In the genomic region with DNA sequence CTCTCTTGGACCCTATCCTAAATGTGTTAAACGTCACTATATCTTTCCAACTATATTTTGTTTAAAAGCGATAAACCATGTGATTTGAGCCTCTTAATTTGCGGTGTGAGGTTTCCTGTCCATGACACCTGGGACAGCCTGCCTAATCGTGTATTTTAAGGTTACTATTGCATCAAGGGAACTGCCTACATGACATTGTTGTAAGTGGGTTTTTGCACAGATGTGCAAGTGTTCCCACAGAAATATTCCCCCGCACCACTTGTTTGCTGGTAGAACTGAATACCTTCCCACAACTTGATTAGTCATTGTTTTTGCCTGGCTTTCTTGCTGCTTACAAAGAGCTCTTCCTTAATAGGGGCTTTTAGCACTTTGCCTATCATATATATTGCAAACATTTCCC, we compare ENCODE assay signal across 24 cellular contexts. TPM values are rescaled to one million over a fixed set of nuclear protein-coding genes. Genes with fewer than 3 reads are reported as not detected.
DNase-seq lines count a peak whose midpoint lies in the region; ATAC-seq and TF ChIP-seq lines count a peak whose summit lies in the region.
"Had no signal": no experiment of that assay in that cellular context is flagged by ENCODE, and none has a peak within 500 bp of the region (broad histone marks: within the 10 kb centered on the region; RNA-seq: fewer than 3 reads in every experiment).

No MANE protein-coding gene starts in this region.

- WGBS in gastroesophageal sphincter (ENCODE audit: low coverage in 1 of 2), 2 donors, result 59 to 63% methylated on average over 5 of the region's 5 CpGs

- peak; percentile 49 for ATAC-seq in GM18511 (IDR thresholded peaks at IDR 0.05; ENCODE audit: unreplicated experiment)
- ATAC-seq in HG02678 (IDR thresholded peaks at IDR 0.05; ENCODE audit: unreplicated experiment), result peak; percentile 55
- ATAC-seq in gastroesophageal sphincter, result no peak
- ATAC-seq: left lung, mucosa of descending colon had no signal

- peaks cover 6% of the 10 kb centered on the region for H3K27me3 Mint-ChIP-seq in chondrocyte (ENCODE audit: low read depth)

- no peaks in the 10 kb centered on the region for H3K36me3 Mint-ChIP-seq in chondrocyte (ENCODE audit: low read depth)

- peaks cover under 1% of the 10 kb centered on the region for H3K27me3 ChIP-seq in gastroesophageal sphincter

- TF ChIP-seq EP300 in gastroesophageal sphincter (IDR thresholded peaks at IDR 0.05), result no peak

- H3K27ac ChIP-seq in gastroesophageal sphincter, result no peak overlapping the region
- H3K27ac ChIP-seq: left lung, tibial artery, VCaP had no signal

- peak; percentile 31 for DNase-seq in RPMI8226
- DNase-seq in kidney glomerular epithelial cell (lab: John Stamatoyannopoulos, UW), result peak; percentile 18
- no peak for DNase-seq in DMS79 (lab: John Stamatoyannopoulos, UW)
- DNase-seq in chondrocyte (ENCODE audit: low spot score), result no peak
- DNase-seq in midbrain (lab: John Stamatoyannopoulos, UW), result no peak
- DNase-seq: activated CD4-positive, alpha-beta T cell treated with anti-CD3 and anti-CD28 coated beads, Interleukin-2, amount 50 U/mL, for 48 hours; activated naive CD4-positive, alpha-beta T cell treated with anti-CD3 and anti-CD28 coated beads, Interleukin-2, amount 50 U/mL, for 16 hours; activated T-cell treated with anti-CD3 and anti-CD28 coated beads, Interleukin-2, amount 50 U/mL, for 1 hour; foreskin melanocyte; Karpas-422; left lung; mucosa of descending colon; NCI-H1436 treated with DMSO at 0.1 percent for 48 hours; stimulated activated naive B cell treated with anti-CD40 and anti-IgM and Interleukin-4, amounts not matched to agents 10 μg/mL and 1 μg/mL and 100 μg/mL, for 72 hours; T-helper 1 cell; tibial artery had no signal

- H3K9me3 Mint-ChIP-seq in chondrocyte (ENCODE audit: low read depth), result no peaks in the 10 kb centered on the region
- H3K9me3 Mint-ChIP-seq: dendritic cell treated with granulocyte-macrophage colony-stimulating factor and Interleukin-4, amounts not matched to agents 40 ng/mL and 50 ng/mL, for 4 days; stimulated activated naive B cell treated with anti-CD40 and anti-IgM and Interleukin-4, amounts not matched to agents 10 μg/mL and 1 μg/mL and 100 μg/mL, for 72 hours had no signal

- H3K27ac Mint-ChIP-seq in chondrocyte (ENCODE audit: unreplicated experiment), result no peak overlapping the region
- H3K27ac Mint-ChIP-seq: B cell; brain; dendritic cell treated with granulocyte-macrophage colony-stimulating factor and Interleukin-4, amounts not matched to agents 40 ng/mL and 50 ng/mL, for 4 days; stimulated activated naive B cell treated with anti-CD40 and anti-IgM and Interleukin-4, amounts not matched to agents 10 μg/mL and 1 μg/mL and 100 μg/mL, for 72 hours had no signal

- no peak for TF ChIP-seq CTCF in gastroesophageal sphincter (IDR thresholded peaks at IDR 0.05)
- TF ChIP-seq CTCF in chondrocyte (IDR thresholded peaks at IDR 0.05), result no peak

- H3K4me1 Mint-ChIP-seq in chondrocyte (ENCODE audit: low read depth), result peaks cover 7% of the 10 kb centered on the region

- peaks cover 0 to 3% (median 0%) of the 10 kb centered on the region in 3 donors for H3K9me3 ChIP-seq in gastroesophageal sphincter
- H3K9me3 ChIP-seq: HAP-1, left lung, mucosa of descending colon, tibial artery had no signal

- no peak overlapping the region for H3K4me3 ChIP-seq in gastroesophageal sphincter
- H3K4me3 ChIP-seq: HAP-1, left lung, mucosa of descending colon, tibial artery had no signal

- no peak overlapping the region for H3K4me3 Mint-ChIP-seq in chondrocyte (ENCODE audit: unreplicated experiment)
- H3K4me3 Mint-ChIP-seq: B cell; brain; dendritic cell treated with granulocyte-macrophage colony-stimulating factor and Interleukin-4, amounts not matched to agents 40 ng/mL and 50 ng/mL, for 4 days; stimulated activated naive B cell treated with anti-CD40 and anti-IgM and Interleukin-4, amounts not matched to agents 10 μg/mL and 1 μg/mL and 100 μg/mL, for 72 hours had no signal

- TF ChIP-seq POLR2A in gastroesophageal sphincter (IDR thresholded peaks at IDR 0.05), result no peak

- peaks cover 0 to 4% of the 10 kb centered on the region in 2 donors for H3K36me3 ChIP-seq in gastroesophageal sphincter
- H3K36me3 ChIP-seq: HAP-1, left lung had no signal

- peaks cover 0 to 5% (median 2%) of the 10 kb centered on the region in 3 donors for H3K4me1 ChIP-seq in gastroesophageal sphincter
- H3K4me1 ChIP-seq: HAP-1 had no signal

RNA-seq across cellular contexts. Expression of a gene that starts 5.1 kb away (rescaled TPM):
- under 1 TPM in 1 of 4 donors, not detected in 3; under 0.01 TPM for total RNA-seq in gastroesophageal sphincter
- total RNA-seq in chondrocyte, result 0.02 TPM in 1 of 3 replicates, not detected in the others
- total RNA-seq: B cell had no signal

RNA-seq across cellular contexts. Expression of a gene that starts 24.0 kb away (rescaled TPM):
- 10 to 100 TPM; 20.8 to 36.4 (median 23.8) TPM for total RNA-seq in gastroesophageal sphincter
- 21.7 to 30.8 TPM (median 24.5 TPM) in 3 replicates for total RNA-seq in chondrocyte

RNA-seq across cellular contexts. Expression of a gene that starts 24.2 kb away (rescaled TPM):
- total RNA-seq in gastroesophageal sphincter (1 to 10 TPM in 2 of 4 donors, not detected in 2; 1.4 to 3.0 TPM), chondrocyte (6.4 to 9.1 TPM (median 6.5 TPM) in 3 replicates)

Comparison
In these comparisons a context has a peak if more than half of its experiments do, and no peak if none do; other contexts are left out.
1. DNase-seq: peak in RPMI8226 (single experiment) and kidney glomerular epithelial cell (single experiment); none in DMS79 (single experiment), chondrocyte (single experiment) and midbrain (single experiment).